12 cellular contexts compared by ENCODE assay signal in genomic region chr9:129702563-129702962, GRCh38. TPM values are rescaled to one million over a fixed set of nuclear protein-coding genes. Genes with fewer than 3 reads are reported as not detected.
DNase-seq lines count a peak whose midpoint lies in the region; ATAC-seq and TF ChIP-seq lines count a peak whose summit lies in the region.
"Had no signal": no experiment of that assay in that cellular context is flagged by ENCODE, and none has a peak within 500 bp of the region (broad histone marks: within the 10 kb centered on the region; RNA-seq: fewer than 3 reads in every experiment).

No MANE protein-coding gene starts in this region.

- no peak overlapping the region for H3T11ph ChIP-seq in H9 (ENCODE audit: low read length)

- H3K79me1 ChIP-seq in H9 (ENCODE audit: insufficient read depth, low read depth, low read length, poor library complexity, severe bottlenecking) (no peaks in the 10 kb centered on the region), neuronal stem cell (ENCODE audit: low read depth, low read length) (no peaks in the 10 kb centered on the region)

- H3K18ac ChIP-seq in H9 (ENCODE audit: insufficient read length, low read depth, low read length): no peak overlapping the region
- no peak overlapping the region for H3K18ac ChIP-seq in neuronal stem cell (ENCODE audit: low read length)

- peaks cover 4% of the 10 kb centered on the region for H3K23me2 ChIP-seq in H9 (ENCODE audit: insufficient read length, low read depth, low read length, poor library complexity, severe bottlenecking)

- H2AK5ac ChIP-seq in H9 (ENCODE audit: insufficient read length, low read length) (no peak overlapping the region), neuronal stem cell (ENCODE audit: low read depth, low read length) (no peak overlapping the region)

- H3K27ac Mint-ChIP-seq in H9: no peak overlapping the region
- H3K27ac Mint-ChIP-seq: memory B cell had no signal

- H3K4me3 Mint-ChIP-seq in H9: no peak overlapping the region
- H3K4me3 Mint-ChIP-seq: memory B cell had no signal

- no peaks in the 10 kb centered on the region for H3K36me3 Mint-ChIP-seq in H9 (ENCODE audit: insufficient read depth in 1 of 3, low read depth in 3 of 3)
- H3K36me3 Mint-ChIP-seq: memory B cell had no signal

- POLR2A ChIA-PET in BJ (lab: Charles Lee): interaction anchor here (0.5 kb wide), 1 partner anchor 783 kb away, joined by 3 read pairs; no protein-coding TSS in a partner anchor

- H4K20me1 ChIP-seq in H9 (ENCODE audit: control insufficient read depth, insufficient read depth, insufficient read length): no peaks in the 10 kb centered on the region

- H3K23ac ChIP-seq in H9 (ENCODE audit: insufficient read length, low read depth, low read length): no peak overlapping the region
- H3K23ac ChIP-seq in neuronal stem cell (ENCODE audit: low read depth, low read length, poor library complexity): no peak overlapping the region

- TF ChIP-seq CTCF in BJ (IDR thresholded peaks at IDR 0.05; ENCODE audit: insufficient read depth, low read depth, low read length) (no peak), H9 (conservative IDR thresholded peaks at IDR 0.05) (no peak)

- no peak overlapping the region for H2BK20ac ChIP-seq in H9 (ENCODE audit: low read depth, low read length, poor library complexity, severe bottlenecking)

- H3K27me3 ChIP-seq in BJ (ENCODE audit: control insufficient read depth, insufficient read depth, low read length) (no peaks in the 10 kb centered on the region), rectal smooth muscle tissue (ENCODE audit: control insufficient read depth, insufficient read depth, low read length) (no peaks in the 10 kb centered on the region), H9 (ENCODE audit: insufficient read depth, low read length) (no peaks in the 10 kb centered on the region), neuronal stem cell (ENCODE audit: control insufficient read depth in 3 of 3, insufficient read depth in 3 of 3, low read depth in 1 of 3, low read length in 3 of 3) (peaks cover 0 to 53% (median 7%) of the 10 kb centered on the region in 3 experiments)

- no peak overlapping the region for H2AFZ ChIP-seq in H9 (ENCODE audit: low read length)
- no peak overlapping the region for H2AFZ ChIP-seq in neuronal stem cell (ENCODE audit: low read length)

- H3K9ac ChIP-seq in rectal smooth muscle tissue (ENCODE audit: low read length): no peak overlapping the region
- no peak overlapping the region for H3K9ac ChIP-seq in H9 (ENCODE audit: extremely low read depth, insufficient read length, low read length)
- H3K9ac ChIP-seq in neuronal stem cell (ENCODE audit: low read depth, low read length, poor library complexity): no peak overlapping the region

- peaks cover 0 to 11% of the 10 kb centered on the region in 2 experiments; a peak in 2 of 4 replicates for H3K4me1 Mint-ChIP-seq in H9
- H3K4me1 Mint-ChIP-seq: memory B cell had no signal

- H2BK15ac ChIP-seq in H9 (ENCODE audit: low read depth, low read length) (no peak overlapping the region), neuronal stem cell (ENCODE audit: low read length) (no peak overlapping the region)

- no peak overlapping the region for H2BK5ac ChIP-seq in H9 (ENCODE audit: insufficient read length, low read length)
- H2BK5ac ChIP-seq in neuronal stem cell (ENCODE audit: low read length): no peak overlapping the region

- H4K8ac ChIP-seq in H9 (replicated peaks; ENCODE audit: insufficient read length, low read depth, low read length) (no peak overlapping the region), neuronal stem cell (ENCODE audit: low read depth, low read length) (no peak overlapping the region)

- H3K56ac ChIP-seq in H9 (ENCODE audit: insufficient read length, low read depth, low read length): no peak overlapping the region

- WGBS in H9 (ENCODE audit: extremely low coverage, insufficient read length, low lambda C conversion rate): no CpG with 5 or more reads among the region's 10 CpGs
- no CpG with 5 or more reads among the region's 10 CpGs for WGBS in neuronal stem cell (ENCODE audit: extremely low coverage in 2 of 2, insufficient read length in 2 of 2, insufficient replicate concordance in 1 of 2), 2 donors

- H3K4ac ChIP-seq in H9 (ENCODE audit: low read depth, low read length) (no peak overlapping the region), neuronal stem cell (ENCODE audit: low read length) (no peak overlapping the region)

- H3K4me1 ChIP-seq in rectal smooth muscle tissue (ENCODE audit: control insufficient read depth, insufficient read depth, low read length) (peaks cover 7% of the 10 kb centered on the region), H9 (ENCODE audit: insufficient read depth, low read length) (no peaks in the 10 kb centered on the region), neuronal stem cell (ENCODE audit: control insufficient read depth in 2 of 2, insufficient read depth in 1 of 2, low read depth in 1 of 2, low read length in 2 of 2) (peaks cover 2 to 5% of the 10 kb centered on the region in 2 donors)

- no peak overlapping the region for H2BK120ac ChIP-seq in H9 (ENCODE audit: low read depth, low read length, poor library complexity, severe bottlenecking)
- H2BK120ac ChIP-seq in neuronal stem cell (ENCODE audit: low read depth, low read length): no peak overlapping the region

- H4K91ac ChIP-seq in H9 (ENCODE audit: insufficient read length, low read depth, low read length) (no peak overlapping the region), neuronal stem cell (ENCODE audit: low read depth, low read length, poor library complexity) (no peak overlapping the region)

- no peak overlapping the region for H2BK12ac ChIP-seq in H9 (ENCODE audit: insufficient read length, low read depth, low read length)
- H2BK12ac ChIP-seq in neuronal stem cell (ENCODE audit: low read length): no peak overlapping the region

- peaks cover 24% of the 10 kb centered on the region for H3K27me3 Mint-ChIP-seq in H9 (ENCODE audit: low read depth)

- DNase-seq in BJ (ENCODE audit: low read depth) (peak; percentile 95), NCI-H69 (lab: John Stamatoyannopoulos, UW) (peak; percentile 48), fibroblast of gingiva (ENCODE audit: low read depth) (peak; percentile 85), H9 (no peak), NCI-H146 (lab: John Stamatoyannopoulos, UW) (no peak), neuronal stem cell (ENCODE audit: low spot score) (no peak)
- DNase-seq: activated effector memory CD4-positive, alpha-beta T cell treated with anti-CD3 and anti-CD28 coated beads, Interleukin-2, amount 50 U/mL, for 16 hours; effector CD4-positive, alpha-beta T cell; stimulated activated CD4-positive, alpha-beta T cell treated with anti-CD3 and anti-CD28 coated beads, Interleukin-15, amount 100 ng/mL, for 24 hours had no signal

- ATAC-seq in HG02642 (IDR thresholded peaks at IDR 0.05; ENCODE audit: poor library complexity, unreplicated experiment): no peak

- no peak overlapping the region for H3K4me3 ChIP-seq in BJ (ENCODE audit: low read depth, low read length)
- H3K4me3 ChIP-seq in rectal smooth muscle tissue (ENCODE audit: low read length): peak overlapping the region; percentile 18
- H3K4me3 ChIP-seq in neuronal stem cell (ENCODE audit: low read length in 2 of 2): no peak overlapping the region

- H3K9me3 ChIP-seq in H9 (ENCODE audit: control insufficient read depth, low read depth, low read length): no peaks in the 10 kb centered on the region
- H3K9me3 ChIP-seq in neuronal stem cell (replicated peaks in 1 of 2; ENCODE audit: control insufficient read depth in 2 of 2, insufficient read depth in 1 of 2, low read depth in 1 of 2, low read length in 2 of 2): no peaks in the 10 kb centered on the region

- H3K14ac ChIP-seq in H9 (ENCODE audit: insufficient read depth, low read length) (no peak overlapping the region), neuronal stem cell (ENCODE audit: low read length) (no peak overlapping the region)

- H3K9me3 Mint-ChIP-seq in H9: no peaks in the 10 kb centered on the region; a peak in 1 of 5 replicates

- H3K27ac ChIP-seq in rectal smooth muscle tissue (ENCODE audit: low read depth, low read length) (no peak overlapping the region), H9 (ENCODE audit: insufficient read length, low read depth, low read length) (no peak overlapping the region), neuronal stem cell (replicated peaks; ENCODE audit: low read length) (no peak overlapping the region)

- CTCF ChIA-PET in BJ (lab: Yijun Ruan, JAX): interaction anchor here (2.2 to 4.4 kb wide), 3 partner anchors 10 to 60 kb away, joined by 9 to 24 read pairs (median 14); no protein-coding TSS in a partner anchor

- H3K4me2 ChIP-seq in H9 (ENCODE audit: insufficient read depth, insufficient read length, low read length): no peak overlapping the region
- no peak overlapping the region for H3K4me2 ChIP-seq in neuronal stem cell (ENCODE audit: insufficient read depth, low read length, poor library complexity, severe bottlenecking)

- no peaks in the 10 kb centered on the region for H3K79me2 ChIP-seq in H9 (ENCODE audit: insufficient read depth, low read length)

- H3K36me3 ChIP-seq in BJ (ENCODE audit: control insufficient read depth, insufficient read depth, low read length) (no peaks in the 10 kb centered on the region; the same call in 1 of the 2 replicates), rectal smooth muscle tissue (ENCODE audit: control insufficient read depth, insufficient read depth, low read length) (no peaks in the 10 kb centered on the region), neuronal stem cell (replicated peaks in 1 of 2; ENCODE audit: control insufficient read depth in 2 of 2, insufficient read depth in 2 of 2, low read length in 2 of 2) (no peaks in the 10 kb centered on the region)

- no peak overlapping the region for H4K5ac ChIP-seq in H9 (ENCODE audit: insufficient read length, low read depth, low read length)

RNA-seq across cellular contexts. Expression of gene PRRX2, which starts 37.1 kb away (rescaled TPM):
- polyA plus RNA-seq in BJ (2011; rRNA removed): 20.4 and 37.4 TPM in 2 replicates
- polyA minus RNA-seq in BJ (2011; rRNA and poly(A)+ RNA removed): 8.9 and 9.5 TPM in 2 replicates
- 3.9 and 4.2 TPM in 2 replicates for total RNA-seq in H9 (2021)
- 26.3 TPM for polyA plus RNA-seq in neuronal stem cell (2013, experiment 1 of 2)
- 25.0 TPM for polyA plus RNA-seq in neuronal stem cell (2013, experiment 2 of 2)

RNA-seq across cellular contexts. Expression of gene PTGES, which starts 50.3 kb away (rescaled TPM):
- polyA plus RNA-seq in BJ (2011; rRNA removed): 10.5 and 16.4 TPM in 2 replicates
- polyA minus RNA-seq in BJ (2011; rRNA and poly(A)+ RNA removed): 11.1 and 14.2 TPM in 2 replicates
- total RNA-seq in H9 (2021): 1.6 and 2.4 TPM in 2 replicates
- 4.1 TPM for polyA plus RNA-seq in neuronal stem cell (2013, experiment 1 of 2)
- 4.1 TPM for polyA plus RNA-seq in neuronal stem cell (2013, experiment 2 of 2)

Comparison
In these comparisons a context has a peak if more than half of its experiments do, and no peak if none do; other contexts are left out.
1. DNase-seq: peak in BJ (single experiment), NCI-H69 (single experiment) and fibroblast of gingiva (single experiment); none in H9 (single experiment), NCI-H146 (single experiment) and neuronal stem cell (single experiment).